26 cellular contexts compared by ENCODE assay signal in genomic region chr2:85171916-85172315, GRCh38. TPM values are rescaled to one million over a fixed set of nuclear protein-coding genes. Genes with fewer than 3 reads are reported as not detected.
"Had no signal": no experiment of that assay in that cellular context is flagged by ENCODE, and none has a peak within 500 bp of the region (broad histone marks: within the 10 kb centered on the region; RNA-seq: fewer than 3 reads in every experiment).

No MANE protein-coding gene starts in this region.

- H3K36me3 ChIP-seq: gastrocnemius medialis, heart left ventricle, sigmoid colon, tibial artery, uterus had no signal

- H3K4me1 ChIP-seq: testis had no signal

- H3K9me3 Mint-ChIP-seq: natural killer cell, neural crest cell, type B pancreatic cell had no signal

- ATAC-seq: esophagus mucosa; gastrocnemius medialis; heart left ventricle; left lobe of liver; natural killer cell; psoas muscle; right cardiac atrium; stimulated activated memory B cell treated with anti-CD40 and anti-IgM and Interleukin-4, amounts not matched to agents 10 μg/mL and 1 μg/mL and 100 μg/mL, for 72 hours; stimulated activated naive CD8-positive, alpha-beta T cell treated with anti-CD3 and anti-CD28 coated beads, Interleukin-15, Interleukin-2, amounts not matched to agents 100 U/mL and 50 U/mL, for 24 hours had no signal

- H3K27me3 Mint-ChIP-seq: type B pancreatic cell had no signal

- H3K27me3 ChIP-seq: gastrocnemius medialis, heart left ventricle, hepatocyte, sigmoid colon, testis, tibial artery, uterus had no signal

- H3K4me1 Mint-ChIP-seq: natural killer cell; stimulated activated memory B cell treated with anti-CD40 and anti-IgM and Interleukin-4, amounts not matched to agents 10 μg/mL and 1 μg/mL and 100 μg/mL, for 72 hours had no signal

- H3K36me3 Mint-ChIP-seq: natural killer cell; stimulated activated memory B cell treated with anti-CD40 and anti-IgM and Interleukin-4, amounts not matched to agents 10 μg/mL and 1 μg/mL and 100 μg/mL, for 72 hours had no signal

- H3K4me3 Mint-ChIP-seq: memory B cell; natural killer cell; neural crest cell; stimulated activated memory B cell treated with anti-CD40 and anti-IgM and Interleukin-4, amounts not matched to agents 10 μg/mL and 1 μg/mL and 100 μg/mL, for 72 hours; type B pancreatic cell had no signal

- DNase-seq: effector CD4-positive, alpha-beta T cell; foreskin fibroblast; gastrocnemius medialis; heart left ventricle; kidney; natural killer cell; psoas muscle; right cardiac atrium; sigmoid colon; stimulated activated CD4-positive, alpha-beta T cell treated with anti-CD3 and anti-CD28 coated beads, Interleukin-4, amount 100 ng/mL, for 4 hours; stimulated activated naive CD8-positive, alpha-beta T cell treated with anti-CD3 and anti-CD28 coated beads, Interleukin-15, Interleukin-2, amounts not matched to agents 100 U/mL and 50 U/mL, for 24 hours; substantia nigra; testis; uterus had no signal

- H3K4me3 ChIP-seq: dorsolateral prefrontal cortex, gastrocnemius medialis, heart left ventricle, hepatocyte, lung, psoas muscle, sigmoid colon, testis, tibial artery, uterus had no signal

- H3K27ac ChIP-seq: dorsolateral prefrontal cortex, epithelial cell of prostate, gastrocnemius medialis, heart left ventricle, hepatocyte, psoas muscle, sigmoid colon, testis, tibial artery, uterus had no signal

- H3K27ac Mint-ChIP-seq: memory B cell; natural killer cell; stimulated activated memory B cell treated with anti-CD40 and anti-IgM and Interleukin-4, amounts not matched to agents 10 μg/mL and 1 μg/mL and 100 μg/mL, for 72 hours had no signal

- H3K9me3 ChIP-seq: gastrocnemius medialis, psoas muscle, sigmoid colon, testis, tibial artery, uterus had no signal

RNA-seq across cellular contexts. Expression of gene TCF7L1, which starts 38.7 kb away (rescaled TPM):
- total RNA-seq: mononuclear cell, natural killer cell had no signal
